Comparison of ENCODE assay signal across 2 cellular contexts in the genomic region with DNA sequence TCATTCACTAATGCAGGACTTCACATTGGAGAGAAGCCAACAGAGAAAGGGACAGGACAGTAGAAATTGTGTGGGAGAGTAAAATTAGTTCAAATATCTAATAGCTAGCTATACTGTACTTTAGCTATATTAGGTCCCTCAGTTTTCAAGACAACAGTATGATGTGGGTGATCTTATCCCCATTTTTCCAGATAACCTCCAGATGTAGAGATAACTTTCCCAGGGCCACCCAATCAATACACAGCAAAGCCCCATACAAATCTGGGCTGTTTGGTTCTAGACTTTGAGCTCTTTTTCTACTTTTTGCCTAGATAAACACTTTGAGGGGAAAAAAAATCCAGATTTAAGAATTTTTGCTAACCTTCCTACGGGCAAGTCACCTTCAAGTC.
TF ChIP-seq lines count a peak whose summit lies in the region.

No MANE protein-coding gene starts in this region.

TF ChIP-seq in HCT116, 20 proteins besides CTCF, POLR2A, EP300 and RAD21 (continued from another document):
- TF ChIP-seq ZBTB33 (IDR thresholded peaks at IDR 0.05; ENCODE audit: extremely low read depth, insufficient replicate concordance, low read length) (no peak), TCF7L2 (IDR thresholded peaks at IDR 0.05; ENCODE audit: borderline replicate concordance, extremely low read depth, insufficient read depth, insufficient read length) (no peak), ZNF274 (IDR thresholded peaks at IDR 0.05; ENCODE audit: low read depth, low read length) (no peak)
TF ChIP-seq in HCT116: peak in this region for 0.

TF ChIP-seq in WTC11, 78 proteins besides CTCF, POLR2A, EP300 and RAD21 (continued from another document):
- TF ChIP-seq HMGXB4 (CRISPR knock-in tag; IDR thresholded peaks at IDR 0.05) (no peak), IRF2 (CRISPR knock-in tag; IDR thresholded peaks at IDR 0.05; ENCODE audit: borderline replicate concordance, low read depth) (no peak), ZNF263 (CRISPR knock-in tag; IDR thresholded peaks at IDR 0.05; ENCODE audit: low read depth) (no peak)
- TF ChIP-seq, protein P1, sequence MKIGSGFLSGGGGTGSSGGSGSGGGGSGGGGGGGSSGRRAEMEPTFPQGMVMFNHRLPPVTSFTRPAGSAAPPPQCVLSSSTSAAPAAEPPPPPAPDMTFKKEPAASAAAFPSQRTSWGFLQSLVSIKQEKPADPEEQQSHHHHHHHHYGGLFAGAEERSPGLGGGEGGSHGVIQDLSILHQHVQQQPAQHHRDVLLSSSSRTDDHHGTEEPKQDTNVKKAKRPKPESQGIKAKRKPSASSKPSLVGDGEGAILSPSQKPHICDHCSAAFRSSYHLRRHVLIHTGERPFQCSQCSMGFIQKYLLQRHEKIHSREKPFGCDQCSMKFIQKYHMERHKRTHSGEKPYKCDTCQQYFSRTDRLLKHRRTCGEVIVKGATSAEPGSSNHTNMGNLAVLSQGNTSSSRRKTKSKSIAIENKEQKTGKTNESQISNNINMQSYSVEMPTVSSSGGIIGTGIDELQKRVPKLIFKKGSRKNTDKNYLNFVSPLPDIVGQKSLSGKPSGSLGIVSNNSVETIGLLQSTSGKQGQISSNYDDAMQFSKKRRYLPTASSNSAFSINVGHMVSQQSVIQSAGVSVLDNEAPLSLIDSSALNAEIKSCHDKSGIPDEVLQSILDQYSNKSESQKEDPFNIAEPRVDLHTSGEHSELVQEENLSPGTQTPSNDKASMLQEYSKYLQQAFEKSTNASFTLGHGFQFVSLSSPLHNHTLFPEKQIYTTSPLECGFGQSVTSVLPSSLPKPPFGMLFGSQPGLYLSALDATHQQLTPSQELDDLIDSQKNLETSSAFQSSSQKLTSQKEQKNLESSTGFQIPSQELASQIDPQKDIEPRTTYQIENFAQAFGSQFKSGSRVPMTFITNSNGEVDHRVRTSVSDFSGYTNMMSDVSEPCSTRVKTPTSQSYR (CRISPR knock-in tag; IDR thresholded peaks at IDR 0.05) = no peak
- TF ChIP-seq, protein P2, sequence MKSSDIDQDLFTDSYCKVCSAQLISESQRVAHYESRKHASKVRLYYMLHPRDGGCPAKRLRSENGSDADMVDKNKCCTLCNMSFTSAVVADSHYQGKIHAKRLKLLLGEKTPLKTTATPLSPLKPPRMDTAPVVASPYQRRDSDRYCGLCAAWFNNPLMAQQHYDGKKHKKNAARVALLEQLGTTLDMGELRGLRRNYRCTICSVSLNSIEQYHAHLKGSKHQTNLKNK (CRISPR knock-in tag; IDR thresholded peaks at IDR 0.05) = no peak
